Comparison of ENCODE assay signal across 1 cellular context in genomic region chr6:143556529-143556928, GRCh38.
TF ChIP-seq lines count a peak whose summit lies in the region.

No MANE protein-coding gene starts in this region.

TF ChIP-seq in IMR-90, 13 proteins besides CTCF, POLR2A, EP300 and RAD21:
- no peak for TF ChIP-seq RFX5 (IDR thresholded peaks at IDR 0.05; ENCODE audit: low read depth, low read length)
- TF ChIP-seq MXI1 (IDR thresholded peaks at IDR 0.05; ENCODE audit: borderline replicate concordance, low read depth, low read length), result no peak
- TF ChIP-seq NFE2L2 (IDR thresholded peaks at IDR 0.05; ENCODE audit: low read depth, low read length), result no peak
- TF ChIP-seq BHLHE40 (IDR thresholded peaks at IDR 0.05; ENCODE audit: low read depth, low read length), result no peak
- TF ChIP-seq FOS (IDR thresholded peaks at IDR 0.05; ENCODE audit: low read depth, low read length), result peak; percentile 30; the same call in 1 of the 2 replicates
